In the genomic region with DNA sequence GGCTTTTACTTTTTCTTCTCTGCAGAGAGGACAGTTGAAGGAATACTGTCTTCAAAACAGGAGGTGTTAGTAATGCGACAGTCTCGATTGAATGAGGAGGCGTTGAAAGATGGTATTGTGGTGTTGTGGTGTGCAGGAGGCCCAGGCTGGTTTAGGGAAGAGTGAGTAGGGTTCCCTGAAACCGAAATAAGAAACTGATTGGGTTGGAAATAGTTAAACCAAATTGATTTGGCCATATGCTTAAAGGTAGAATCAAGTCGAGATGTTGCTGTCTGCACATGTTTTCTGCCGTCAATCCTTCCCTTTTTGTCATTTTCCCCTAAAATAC, we compare ENCODE assay signal across 8 cellular contexts. TPM values are rescaled to one million over a fixed set of nuclear protein-coding genes. Genes with fewer than 3 reads are reported as not detected.
DNase-seq lines count a peak whose midpoint lies in the region; ATAC-seq, FAIRE-seq and TF ChIP-seq lines count a peak whose summit lies in the region.

No MANE protein-coding gene starts in this region.

- DNase-seq in COLO829 (ENCODE audit: low spot score) (peak; percentile 48), foreskin keratinocyte (peak in 1 of 2 donors; percentile 28), GM19240 (ENCODE audit: insufficient read length, low spot score) (no peak), RCC 7860 (ENCODE audit: low spot score) (no peak)
- peak; percentile 22 for DNase-seq in activated CD4-positive, alpha-beta memory T cell treated with anti-CD3 and anti-CD28 coated beads, Interleukin-2, amount 10 ng/mL, durations not matched to agents 7 days and 5 days

- H3K4me1 Mint-ChIP-seq in activated CD4-positive, alpha-beta memory T cell treated with anti-CD3 and anti-CD28 coated beads, Interleukin-2, amount 10 ng/mL, durations not matched to agents 7 days and 5 days, result peaks cover 38% of the 10 kb centered on the region

- H3K27ac ChIP-seq in foreskin keratinocyte (peak overlapping the region; percentile 47), skin epidermis (peak overlapping the region; percentile 75 to 99 (median 97))

- H3K4me3 Mint-ChIP-seq in activated CD4-positive, alpha-beta memory T cell treated with anti-CD3 and anti-CD28 coated beads, Interleukin-2, amount 10 ng/mL, durations not matched to agents 7 days and 5 days, result peak overlapping the region; percentile 98

- H3K9me3 Mint-ChIP-seq in activated CD4-positive, alpha-beta memory T cell treated with anti-CD3 and anti-CD28 coated beads, Interleukin-2, amount 10 ng/mL, durations not matched to agents 7 days and 5 days, result no peaks in the 10 kb centered on the region

- ATAC-seq in HG02852 (IDR thresholded peaks at IDR 0.05; ENCODE audit: unreplicated experiment) (peak; percentile 14), foreskin keratinocyte (no peak), GM19351 (IDR thresholded peaks at IDR 0.05; ENCODE audit: unreplicated experiment) (no peak)

- peak overlapping the region; percentile 61 to 95 (median 90) for H3K4me3 ChIP-seq in skin epidermis

- POLR2A ChIA-PET in activated CD4-positive, alpha-beta memory T cell treated with anti-CD3 and anti-CD28 coated beads, Interleukin-2, amount 10 ng/mL, durations not matched to agents 7 days and 5 days (lab: Charles Lee), result interaction anchor here (0.9 to 4.1 kb wide), 7 partner anchors 9 to 308 kb away, joined by 3 to 58 read pairs (median 12); partner anchors contain the start of genes SPICE1 and USF3

- no peaks in the 10 kb centered on the region for H3K27me3 ChIP-seq in foreskin keratinocyte

- peaks cover 15% of the 10 kb centered on the region for H3K4me1 ChIP-seq in foreskin keratinocyte

- CTCF ChIA-PET in activated CD4-positive, alpha-beta memory T cell treated with anti-CD3 and anti-CD28 coated beads, Interleukin-2, amount 10 ng/mL, durations not matched to agents 7 days and 5 days (lab: Charles Lee), result interaction anchor here (1.5 to 3.2 kb wide), 2 partner anchors 13 to 170 kb away, joined by 3 to 65 read pairs; no protein-coding TSS in a partner anchor

- H3K27ac Mint-ChIP-seq in activated CD4-positive, alpha-beta memory T cell treated with anti-CD3 and anti-CD28 coated beads, Interleukin-2, amount 10 ng/mL, durations not matched to agents 7 days and 5 days, result peak overlapping the region; percentile 100

- FAIRE-seq in RCC 7860 (lab: Jason Lieb, UNC), result no peak

- peaks cover 15% of the 10 kb centered on the region for H3K36me3 Mint-ChIP-seq in activated CD4-positive, alpha-beta memory T cell treated with anti-CD3 and anti-CD28 coated beads, Interleukin-2, amount 10 ng/mL, durations not matched to agents 7 days and 5 days (ENCODE audit: low read depth)

- no peak for TF ChIP-seq CTCF in foreskin keratinocyte (conservative IDR thresholded peaks at IDR 0.05)

- no peaks in the 10 kb centered on the region for H3K27me3 Mint-ChIP-seq in activated CD4-positive, alpha-beta memory T cell treated with anti-CD3 and anti-CD28 coated beads, Interleukin-2, amount 10 ng/mL, durations not matched to agents 7 days and 5 days

RNA-seq across cellular contexts. Expression of gene ATP6V1A, which starts 0.8 kb away (rescaled TPM):
- total RNA-seq in activated CD4-positive, alpha-beta memory T cell treated with anti-CD3 and anti-CD28 coated beads, Interleukin-2, amount 10 ng/mL, durations not matched to agents 7 days and 5 days, result 10 to 100 TPM; 41.7 to 42.4 TPM
- total RNA-seq in foreskin keratinocyte, result 32.5 and 35.0 TPM in 2 replicates
- polyA plus RNA-seq in foreskin keratinocyte, result 8.5 and 10.9 TPM in 2 replicates

RNA-seq across cellular contexts. Expression of gene NAA50, which starts 1.6 kb away (rescaled TPM):
- total RNA-seq in activated CD4-positive, alpha-beta memory T cell treated with anti-CD3 and anti-CD28 coated beads, Interleukin-2, amount 10 ng/mL, durations not matched to agents 7 days and 5 days, result 100 to 1,000 TPM; 104 to 106 TPM
- 192 and 215 TPM in 2 replicates for total RNA-seq in foreskin keratinocyte
- 68.6 and 88.5 TPM in 2 replicates for polyA plus RNA-seq in foreskin keratinocyte

RNA-seq across cellular contexts. Expression of gene USF3, which starts 51.2 kb away (rescaled TPM):
- 10 to 100 TPM; 19.9 to 20.1 TPM for total RNA-seq in activated CD4-positive, alpha-beta memory T cell treated with anti-CD3 and anti-CD28 coated beads, Interleukin-2, amount 10 ng/mL, durations not matched to agents 7 days and 5 days
- total RNA-seq in foreskin keratinocyte, result 7.1 and 7.9 TPM in 2 replicates
- polyA plus RNA-seq in foreskin keratinocyte, result 2.3 and 2.6 TPM in 2 replicates

Comparison
In these comparisons a context has a peak if more than half of its experiments do, and no peak if none do; other contexts are left out.
1. DNase-seq: peak in COLO829 (single experiment) and activated CD4-positive, alpha-beta memory T cell treated with anti-CD3 and anti-CD28 coated beads, Interleukin-2, amount 10 ng/mL, durations not matched to agents 7 days and 5 days (single experiment); none in GM19240 (single experiment) and RCC 7860 (single experiment).